Comparison of ENCODE assay signal across 26 cellular contexts in the genomic region with DNA sequence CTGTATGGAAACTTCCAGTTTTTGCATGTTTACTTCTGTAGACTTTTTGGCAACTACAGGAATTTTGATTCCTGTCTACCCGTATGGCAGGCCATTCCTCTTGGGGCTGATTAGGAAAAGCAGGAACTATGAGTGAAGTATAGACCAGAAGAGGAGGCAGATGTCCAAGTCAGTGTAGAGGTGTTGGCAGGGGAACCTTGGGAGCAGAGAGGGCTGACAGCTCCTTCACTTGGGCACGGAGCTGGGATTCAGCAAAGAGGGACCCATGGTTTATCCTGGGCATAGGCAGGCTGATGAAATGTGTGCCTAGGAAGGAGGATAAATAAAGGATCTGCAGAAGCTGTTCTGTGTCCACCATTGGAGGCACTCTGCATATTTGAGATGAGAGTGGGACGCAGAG. TPM values are rescaled to one million over a fixed set of nuclear protein-coding genes. Genes with fewer than 3 reads are reported as not detected.
"Had no signal": no experiment of that assay in that cellular context is flagged by ENCODE, and none has a peak within 500 bp of the region (broad histone marks: within the 10 kb centered on the region; RNA-seq: fewer than 3 reads in every experiment).

No MANE protein-coding gene starts in this region.

- H3K27ac ChIP-seq: body of pancreas, cardiac muscle cell, hepatocyte, parathyroid adenoma, thyroid gland, upper lobe of right lung had no signal

- H3K4me1 ChIP-seq: parathyroid adenoma, upper lobe of right lung had no signal

- H3K27me3 ChIP-seq: body of pancreas, cardiac muscle cell, hepatocyte, thyroid gland, upper lobe of right lung had no signal

- DNase-seq: activated CD4-positive, alpha-beta T cell treated with anti-CD3 and anti-CD28 coated beads, Interleukin-2, amount 10 ng/mL, durations not matched to agents 24 days and 14 days; activated CD8-positive, alpha-beta memory T cell treated with anti-CD3 and anti-CD28 coated beads, Interleukin-2, amount 10 ng/mL, durations not matched to agents 7 days and 5 days; activated CD8-positive, alpha-beta T cell treated with anti-CD3 and anti-CD28 coated beads for 36 hours; activated gamma-delta T cell; activated naive CD4-positive, alpha-beta T cell treated with anti-CD3 and anti-CD28 coated beads, Interleukin-2, amount 50 U/mL, for 16 hours; activated naive CD8-positive, alpha-beta T cell treated with anti-CD3 and anti-CD28 coated beads, Interleukin-2, amount 50 U/mL, for 24 hours; anterior cingulate cortex; dermis blood vessel endothelial cell; effector CD8-positive, alpha-beta T cell; erythroblast; foreskin melanocyte; stimulated activated CD4-positive, alpha-beta T cell treated with anti-CD3 and anti-CD28 coated beads, Interleukin-4, amount 100 ng/mL, for 1 hour; stimulated activated naive CD4-positive, alpha-beta T cell treated with Interleukin-2 at 50 U/mL for 16 hours; T1000; thyroid gland; upper lobe of right lung had no signal

- H3K9me3 ChIP-seq: body of pancreas, thyroid gland, upper lobe of right lung had no signal

- H3K4me3 ChIP-seq: body of pancreas, cardiac muscle cell, hepatocyte, thyroid gland, upper lobe of right lung had no signal

RNA-seq across cellular contexts. Expression of a gene that starts 33.1 kb away (rescaled TPM):
- total RNA-seq: activated CD4-positive, alpha-beta T cell treated with anti-CD3 and anti-CD28 coated beads, Interleukin-2, amount 10 ng/mL, durations not matched to agents 24 days and 14 days; activated CD8-positive, alpha-beta memory T cell treated with anti-CD3 and anti-CD28 coated beads, Interleukin-2, amount 10 ng/mL, durations not matched to agents 7 days and 5 days; activated CD8-positive, alpha-beta T cell treated with anti-CD3 and anti-CD28 coated beads for 36 hours; activated T-helper 1 cell treated with anti-CD3 and anti-CD28 coated beads, Interleukin-12 subunit alpha, Interleukin-12 subunit beta, Interleukin-2, Interleukin-4 antibody, amounts not matched to agents 30 ng/mL and 10 ng/mL and 1 ng/mL, durations not matched to agents 14 hours and 24 hours and 36 hours; cardiac muscle cell; dermis blood vessel endothelial cell; fibroblast of lung; natural killer cell treated with Interleukin-12 subunit alpha and Interleukin-12 subunit beta and Interleukin-15 and Interleukin-18, amount 100 ng/mL, for 72 hours; renal cortical epithelial cell; subcutaneous adipose tissue; T-helper 1 cell treated with Interleukin-12 subunit alpha and Interleukin-12 subunit beta and Interleukin-4 antibody, amounts not matched to agents 30 ng/mL and 1 ng/mL, for 36 hours; thyroid gland had no signal
- polyA plus RNA-seq: fibroblast of lung had no signal
